Comparison of ENCODE assay signal across 8 cellular contexts in the genomic region with DNA sequence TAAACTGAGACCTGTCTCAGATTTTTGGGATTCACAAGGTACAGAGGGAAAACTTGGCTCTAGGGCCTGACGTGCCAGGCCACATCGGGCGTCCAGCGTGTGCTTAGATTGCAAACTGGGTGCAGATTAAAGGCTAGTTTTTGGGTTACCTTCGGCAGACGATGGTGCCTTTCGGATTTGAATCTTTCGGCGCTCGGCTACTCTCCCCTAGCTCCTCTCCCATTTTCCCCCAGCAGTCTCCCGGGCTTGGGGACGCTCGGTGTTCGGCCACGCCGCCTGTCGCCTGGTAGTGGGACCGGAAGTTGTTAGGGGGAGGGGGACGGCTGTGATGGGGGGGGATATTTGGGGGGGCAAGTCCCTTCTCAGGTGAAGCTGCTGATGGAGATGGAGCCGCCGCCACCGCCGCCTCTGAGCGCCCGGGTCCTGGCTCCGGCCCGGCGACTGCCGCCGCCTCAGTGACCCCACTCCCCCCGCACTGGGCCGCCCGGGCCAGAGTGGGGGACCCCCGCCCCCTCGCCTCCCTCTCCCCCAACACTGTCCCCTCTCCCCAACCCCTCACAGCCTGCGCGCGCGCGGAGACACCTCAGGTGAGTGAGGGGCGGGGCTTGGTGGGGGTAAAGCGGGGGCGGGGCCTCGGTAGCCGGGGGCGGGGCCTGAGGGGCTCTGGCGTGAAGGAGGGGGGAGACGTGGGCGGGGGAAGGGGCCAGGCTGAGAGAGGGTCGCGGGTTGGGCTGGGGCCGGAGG. TPM values are rescaled to one million over a fixed set of nuclear protein-coding genes. Genes with fewer than 3 reads are reported as not detected.
A peak's percentile ranks its signal among the peaks of the same experiment; 100 is the strongest.
DNase-seq lines count a peak whose midpoint lies in the region; ATAC-seq and TF ChIP-seq lines count a peak whose summit lies in the region.

No MANE protein-coding gene starts in this region.

- WGBS in spleen, 5 donors, result 1 to 4% (median 2%) methylated on average over 35 to 52 of the region's 52 CpGs

- H3K4me3 ChIP-seq in spleen, result peak overlapping the region; percentile 69 to 91 (median 81)

- TF ChIP-seq POLR2A in spleen (IDR thresholded peaks at IDR 0.05), result no peak

- peak in 1 of 11 experiments; percentile 10 for TF ChIP-seq CTCF in spleen (IDR thresholded peaks at IDR 0.05 in 8 of 11, conservative IDR thresholded peaks at IDR 0.05 in 3 of 11)

- intact Hi-C loops in spleen (cut with DNase I; ENCODE audit: low total_unique reads), result no loop called here

- ATAC-seq in GM18502 (IDR thresholded peaks at IDR 0.05; ENCODE audit: poor library complexity, unreplicated experiment) (peak; percentile 77), HG03103 (IDR thresholded peaks at IDR 0.05; ENCODE audit: low read depth, unreplicated experiment) (peak; percentile 73), GM18519 (IDR thresholded peaks at IDR 0.05; ENCODE audit: low FRiP score, unreplicated experiment) (no peak)
- peak; percentile 64 for ATAC-seq in central memory CD8-positive, alpha-beta T cell (replicated peaks; ENCODE audit: extremely low read depth, poor library complexity, severe bottlenecking)

- H3K27me3 Mint-ChIP-seq in central memory CD8-positive, alpha-beta T cell, result no peaks in the 10 kb centered on the region

- H3K36me3 ChIP-seq in spleen, result peaks cover 0 to 32% (median 0%) of the 10 kb centered on the region in 6 donors

- H3K9me3 ChIP-seq in spleen, result no peaks in the 10 kb centered on the region

- DNase-seq in NCI-H226 (peak; percentile 79), islet precursor cell (peak; percentile 96), spleen (peak; percentile 93)
- DNase-seq in activated CD4-positive, CD25-positive, alpha-beta regulatory T cell treated with anti-CD3 and anti-CD28 coated beads, Interleukin-2, amount 50 U/mL, for 16 hours (ENCODE audit: low read depth, low spot score), result peak; percentile 47
- DNase-seq in central memory CD8-positive, alpha-beta T cell (ENCODE audit: low spot score in 2 of 2), result peak; percentile 33 to 43

- H3K4me3 Mint-ChIP-seq in central memory CD8-positive, alpha-beta T cell, result peak overlapping the region; percentile 74

- no peaks in the 10 kb centered on the region for H3K27me3 ChIP-seq in spleen (replicated peaks in 1 of 7)

- H3K4me1 ChIP-seq in spleen, result peaks cover 0 to 40% (median 12%) of the 10 kb centered on the region in 6 donors

- H3K9me3 Mint-ChIP-seq in central memory CD8-positive, alpha-beta T cell, result no peaks in the 10 kb centered on the region

- peaks cover 8% of the 10 kb centered on the region for H3K36me3 Mint-ChIP-seq in central memory CD8-positive, alpha-beta T cell (ENCODE audit: insufficient read depth)

- peak overlapping the region; percentile 80 to 95 (median 92) for H3K27ac ChIP-seq in spleen

- peaks cover 18% of the 10 kb centered on the region for H3K4me1 Mint-ChIP-seq in central memory CD8-positive, alpha-beta T cell

- peak overlapping the region; percentile 69 for H3K27ac Mint-ChIP-seq in central memory CD8-positive, alpha-beta T cell (ENCODE audit: low read depth)

RNA-seq across cellular contexts. Expression of a gene that starts 10.2 kb away (rescaled TPM):
- 10 to 100 TPM; 13.1 to 29.1 (median 19.8) TPM for total RNA-seq in spleen
- 1 to 10 TPM; 6.0 to 8.1 (median 6.1) TPM for polyA plus RNA-seq in spleen

RNA-seq across cellular contexts. Expression of a gene that starts 13.5 kb away (rescaled TPM):
- total RNA-seq in spleen, result 1 to 10 TPM; 3.1 to 9.3 (median 6.2) TPM
- polyA plus RNA-seq in spleen, result 1 to 10 TPM in 2 of 3 donors, under 1 TPM in 1; 0.80 to 1.6 (median 1.4) TPM

RNA-seq across cellular contexts. Expression of a gene that starts 33.4 kb away (rescaled TPM):
- total RNA-seq in spleen, result 100 to 1,000 TPM in 1 of 7 donors, 10 to 100 TPM in 6; 70.5 to 101 (median 94.4) TPM
- polyA plus RNA-seq in spleen, result 10 to 100 TPM; 30.9 to 48.4 (median 35.1) TPM

RNA-seq across cellular contexts. Expression of a gene that starts 34.4 kb away (rescaled TPM):
- 100 to 1,000 TPM in 3 of 7 donors, 10 to 100 TPM in 4; 15.3 to 674 (median 76.8) TPM for total RNA-seq in spleen
- 1,000 to 10,000 TPM; 1,592 to 2,958 (median 1,751) TPM for polyA plus RNA-seq in spleen

RNA-seq across cellular contexts. Expression of a gene that starts 40.7 kb away (rescaled TPM):
- total RNA-seq in spleen, result 10 to 100 TPM; 21.4 to 46.6 (median 30.9) TPM
- 10 to 100 TPM; 11.9 to 16.2 (median 12.9) TPM for polyA plus RNA-seq in spleen

Comparison
In these comparisons a context has a peak if more than half of its experiments do, and no peak if none do; other contexts are left out.
1. DNase-seq: peak in every context shown above with its lines; median percentile 96 in islet precursor cell; 93 in spleen; 79 in NCI-H226; 47 in activated CD4-positive, CD25-positive, alpha-beta regulatory T cell treated with anti-CD3 and anti-CD28 coated beads, Interleukin-2, amount 50 U/mL, for 16 hours; 38 in central memory CD8-positive, alpha-beta T cell.